Comparison of ENCODE assay signal across 7 cellular contexts in the genomic region with DNA sequence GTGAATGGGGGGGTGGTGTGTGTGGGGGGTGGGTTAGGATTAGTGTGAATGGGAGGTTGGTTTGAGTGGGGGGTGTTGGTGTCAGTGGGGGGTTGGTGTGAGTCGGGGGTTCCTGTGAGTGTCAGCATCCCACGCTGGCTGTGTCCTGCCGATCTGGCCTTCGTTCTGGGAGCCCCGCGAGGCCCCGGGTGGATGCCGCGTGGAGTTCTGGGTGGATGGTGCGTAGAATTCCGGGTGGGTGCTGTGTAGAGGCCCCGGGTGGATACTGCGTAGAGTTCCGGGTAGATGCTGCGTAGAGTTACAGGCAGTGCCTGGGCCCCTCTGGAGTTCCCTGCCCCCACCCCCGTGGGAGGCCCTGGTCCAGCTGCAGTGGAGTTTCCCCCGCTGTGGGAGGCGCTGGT.
"Had no signal": no experiment of that assay in that cellular context is flagged by ENCODE, and none has a peak within 500 bp of the region (broad histone marks: within the 10 kb centered on the region; RNA-seq: fewer than 3 reads in every experiment).

No MANE protein-coding gene starts in this region.

- DNase-seq: activated CD4-positive, CD25-positive, alpha-beta regulatory T cell; stimulated activated naive CD4-positive, alpha-beta T cell; substantia nigra had no signal

- H3K36me3 ChIP-seq: breast epithelium, ovary had no signal

- FAIRE-seq: TTC549 had no signal

- H3K4me1 ChIP-seq: breast epithelium had no signal

- H3K27ac ChIP-seq: breast epithelium, dorsolateral prefrontal cortex, ovary had no signal

- H3K27me3 ChIP-seq: breast epithelium, dorsolateral prefrontal cortex, ovary had no signal

- H3K9me3 ChIP-seq: breast epithelium, ovary had no signal

- H3K4me3 ChIP-seq: breast epithelium, dorsolateral prefrontal cortex, ovary had no signal
